8 cellular contexts compared by ENCODE assay signal in the genomic region with DNA sequence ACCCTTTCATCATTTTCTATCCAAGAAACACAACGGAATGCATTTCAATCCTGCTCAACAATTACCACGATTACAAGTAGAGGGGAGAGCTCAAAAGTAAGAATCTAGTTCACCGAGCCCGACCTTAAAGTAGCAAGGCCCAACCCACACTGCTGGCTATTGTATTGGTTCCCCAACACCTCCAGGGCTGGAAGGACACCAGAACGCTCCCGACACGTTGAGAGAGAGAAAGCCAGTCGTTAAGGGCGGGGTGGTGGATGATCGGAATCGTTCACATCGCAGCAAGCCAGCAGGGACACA. TPM values are rescaled to one million over a fixed set of nuclear protein-coding genes. Genes with fewer than 3 reads are reported as not detected.
DNase-seq lines count a peak whose midpoint lies in the region; ATAC-seq and TF ChIP-seq lines count a peak whose summit lies in the region.

No MANE protein-coding gene starts in this region.

- TF ChIP-seq CTCF in 22Rv1 (IDR thresholded peaks at IDR 0.05) (no peak), left lung (IDR thresholded peaks at IDR 0.05) (no peak)

- no peaks in the 10 kb centered on the region for H3K27me3 Mint-ChIP-seq in activated T-helper 2 cell treated with anti-CD3 and anti-CD28 coated beads, Interferon-gamma antibody, Interleukin-2, Interleukin-4, amounts not matched to agents 10 μg/mL and 5 μg/mL and 100 μg/mL, durations not matched to agents 14 hours and 24 hours and 36 hours (ENCODE audit: low read depth)

- intact Hi-C loops in activated T-helper 2 cell treated with anti-CD3 and anti-CD28 coated beads, Interferon-gamma antibody, Interleukin-2, Interleukin-4, amounts not matched to agents 10 μg/mL and 5 μg/mL and 100 μg/mL, durations not matched to agents 14 hours and 24 hours and 36 hours (cut with micrococcal nuclease): loop anchor here (5.0 to 10.0 kb wide), 3 partner anchors 141 to 582 kb away; a partner anchor contains a TSS
- intact Hi-C loops in left lung (cut with DNase I): no loop called here

- ATAC-seq in GM21367 (IDR thresholded peaks at IDR 0.05; ENCODE audit: unreplicated experiment): peak; percentile 8
- ATAC-seq in left lung: no peak
- no peak for ATAC-seq in GM21723 (IDR thresholded peaks at IDR 0.05; ENCODE audit: unreplicated experiment)

- H3K4me1 Mint-ChIP-seq in activated T-helper 2 cell treated with anti-CD3 and anti-CD28 coated beads, Interferon-gamma antibody, Interleukin-2, Interleukin-4, amounts not matched to agents 10 μg/mL and 5 μg/mL and 100 μg/mL, durations not matched to agents 14 hours and 24 hours and 36 hours (ENCODE audit: low read depth): peaks cover 35% of the 10 kb centered on the region

- H3K27ac ChIP-seq in 22Rv1 (peak overlapping the region; percentile 83), left lung (peak overlapping the region; percentile 57 to 84), thymus (ENCODE audit: low read depth) (no peak overlapping the region)

- no peaks in the 10 kb centered on the region for H3K9me3 Mint-ChIP-seq in activated T-helper 2 cell treated with anti-CD3 and anti-CD28 coated beads, Interferon-gamma antibody, Interleukin-2, Interleukin-4, amounts not matched to agents 10 μg/mL and 5 μg/mL and 100 μg/mL, durations not matched to agents 14 hours and 24 hours and 36 hours

- H3K4me3 ChIP-seq in left lung: peak overlapping the region; percentile 75 to 83
- peak overlapping the region; percentile 80 for H3K4me3 ChIP-seq in thymus (ENCODE audit: low read length)

- peaks cover 22% of the 10 kb centered on the region for H3K36me3 Mint-ChIP-seq in activated T-helper 2 cell treated with anti-CD3 and anti-CD28 coated beads, Interferon-gamma antibody, Interleukin-2, Interleukin-4, amounts not matched to agents 10 μg/mL and 5 μg/mL and 100 μg/mL, durations not matched to agents 14 hours and 24 hours and 36 hours (ENCODE audit: low read depth)

- no peak for DNase-seq in activated T-helper 2 cell treated with anti-CD3 and anti-CD28 coated beads, Interferon-gamma antibody, Interleukin-2, Interleukin-4, amounts not matched to agents 10 μg/mL and 5 μg/mL and 100 μg/mL, durations not matched to agents 14 hours and 24 hours and 36 hours (ENCODE audit: low spot score)
- DNase-seq in left lung (no peak), NCI-H524 treated with DMSO at 0.1 percent for 48 hours (lab: John Stamatoyannopoulos, UW) (no peak)
- no peak for DNase-seq in activated CD8-positive, alpha-beta memory T cell treated with anti-CD3 and anti-CD28 coated beads, Interleukin-2, amount 50 U/mL, for 48 hours

- WGBS in thymus: under 1% methylated on average over 12 of the region's 12 CpGs

- H3K27me3 ChIP-seq in left lung: no peaks in the 10 kb centered on the region
- no peaks in the 10 kb centered on the region for H3K27me3 ChIP-seq in thymus (ENCODE audit: control insufficient read depth, insufficient read depth)

- H3K4me3 Mint-ChIP-seq in activated T-helper 2 cell treated with anti-CD3 and anti-CD28 coated beads, Interferon-gamma antibody, Interleukin-2, Interleukin-4, amounts not matched to agents 10 μg/mL and 5 μg/mL and 100 μg/mL, durations not matched to agents 14 hours and 24 hours and 36 hours (ENCODE audit: low read depth): peak overlapping the region; percentile 95

- H3K27ac Mint-ChIP-seq in activated T-helper 2 cell treated with anti-CD3 and anti-CD28 coated beads, Interferon-gamma antibody, Interleukin-2, Interleukin-4, amounts not matched to agents 10 μg/mL and 5 μg/mL and 100 μg/mL, durations not matched to agents 14 hours and 24 hours and 36 hours: peak overlapping the region; percentile 87

- H3K4me1 ChIP-seq in left lung: peaks cover 10 to 35% of the 10 kb centered on the region in 2 donors
- peaks cover 5% of the 10 kb centered on the region for H3K4me1 ChIP-seq in thymus (ENCODE audit: control insufficient read depth, insufficient read depth, low read length)

- H3K36me3 ChIP-seq in left lung (no peaks in the 10 kb centered on the region), thymus (ENCODE audit: control insufficient read depth, insufficient read depth) (no peaks in the 10 kb centered on the region)

- no peaks in the 10 kb centered on the region for H3K9me3 ChIP-seq in left lung
- H3K9me3 ChIP-seq in thymus (ENCODE audit: control insufficient read depth): no peaks in the 10 kb centered on the region

RNA-seq across cellular contexts. Expression of a gene that starts 0.7 kb away (rescaled TPM):
- 127 and 136 TPM in 2 replicates for total RNA-seq in activated T-helper 2 cell treated with anti-CD3 and anti-CD28 coated beads, Interferon-gamma antibody, Interleukin-2, Interleukin-4, amounts not matched to agents 10 μg/mL and 5 μg/mL and 100 μg/mL, durations not matched to agents 14 hours and 24 hours and 36 hours
- total RNA-seq in left lung: 10 to 100 TPM; 58.8 to 84.1 TPM
- 11.2 TPM for polyA plus RNA-seq in thymus
